Comparison of ENCODE assay signal across 32 cellular contexts in genomic region chr13:25570185-25570584, GRCh38.
"Had no signal": no experiment of that assay in that cellular context is flagged by ENCODE, and none has a peak within 500 bp of the region (broad histone marks: within the 10 kb centered on the region; RNA-seq: fewer than 3 reads in every experiment).

No MANE protein-coding gene starts in this region.

- H3K9me3 ChIP-seq: ascending aorta, breast epithelium, colonic mucosa, gastrocnemius medialis had no signal

- DNase-seq: activated CD4-positive, alpha-beta memory T cell treated with anti-CD3 and anti-CD28 coated beads, Interleukin-2, amount 10 ng/mL, durations not matched to agents 7 days and 5 days; activated CD4-positive, alpha-beta T cell treated with anti-CD3 and anti-CD28 coated beads for 1 hour; activated CD4-positive, alpha-beta T cell treated with anti-CD3 and anti-CD28 coated beads for 4 hours; activated CD4-positive, alpha-beta T cell treated with anti-CD3 and anti-CD28 coated beads, Interleukin-2, amount 10 ng/mL, durations not matched to agents 7 days and 5 days; activated CD4-positive, alpha-beta T cell treated with anti-CD3 and anti-CD28 coated beads, Interleukin-2, amount 50 U/mL, for 4 hours; activated CD8-positive, alpha-beta memory T cell treated with anti-CD3 and anti-CD28 coated beads, Interleukin-2, amount 50 U/mL, for 48 hours; activated gamma-delta T cell; activated naive CD4-positive, alpha-beta T cell; activated naive CD4-positive, alpha-beta T cell treated with anti-CD3 and anti-CD28 coated beads, Interleukin-2, amount 10 ng/mL, durations not matched to agents 7 days and 5 days; activated naive CD8-positive, alpha-beta T cell treated with anti-CD3 and anti-CD28 coated beads, Interleukin-2, amount 10 ng/mL, durations not matched to agents 7 days and 5 days; activated T-cell treated with anti-CD3 and anti-CD28 coated beads for 4 hours; activated T-cell treated with anti-CD3 and anti-CD28 coated beads, Interleukin-2, amount 50 U/mL, for 24 hours; activated T-cell treated with anti-CD3 and anti-CD28 coated beads, Interleukin-2, amount 50 U/mL, for 72 hours; central memory CD4-positive, alpha-beta T cell; cerebellar nuclear complex; colonic mucosa; effector CD8-positive, alpha-beta T cell; foreskin keratinocyte; gastrocnemius medialis; glutamatergic neuron; SW 1271; T-cell; T1000 had no signal

- H3K36me3 ChIP-seq: ascending aorta, breast epithelium, cardiac muscle cell, colonic mucosa, gastrocnemius medialis had no signal

- FAIRE-seq: endometrium, TTC549 had no signal

- H3K27ac ChIP-seq: ascending aorta, breast epithelium, cardiac muscle cell, colonic mucosa, foreskin keratinocyte, gastrocnemius medialis, VCaP had no signal

- ATAC-seq: activated naive CD4-positive, alpha-beta T cell treated with anti-CD3 and anti-CD28 coated beads, Interleukin-2, amount 50 U/mL, for 72 hours; activated T-cell treated with anti-CD3 and anti-CD28 coated beads, Interleukin-2, amount 50 U/mL, for 72 hours; esophagus mucosa; foreskin keratinocyte; gastrocnemius medialis; T-cell; WTC11 had no signal

- H3K4me3 ChIP-seq: ascending aorta, breast epithelium, cardiac muscle cell, colonic mucosa, gastrocnemius medialis had no signal

- H3K27me3 ChIP-seq: ascending aorta, breast epithelium, cardiac muscle cell, colonic mucosa had no signal

- H3K4me1 ChIP-seq: ascending aorta, breast epithelium, colonic mucosa, foreskin keratinocyte, gastrocnemius medialis had no signal
